In the genomic region with DNA sequence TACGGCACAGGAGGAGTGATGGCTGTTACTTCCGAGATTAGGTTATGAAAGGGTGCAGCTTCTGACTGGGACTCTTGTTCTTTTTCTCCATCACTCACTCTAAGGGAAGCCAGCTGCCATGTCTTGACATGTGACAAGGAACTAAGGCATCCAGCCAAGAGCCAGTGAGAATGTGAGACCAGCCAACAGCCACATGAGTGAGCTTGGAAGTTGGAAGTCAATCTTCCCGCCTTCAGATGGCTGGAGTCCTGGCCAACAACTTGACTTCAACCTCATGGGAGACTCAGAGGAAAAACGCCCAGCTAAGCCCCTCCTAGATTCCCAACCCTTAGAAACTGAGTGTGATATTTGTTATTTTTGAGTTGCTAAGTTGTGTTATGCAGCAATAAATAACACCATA, we compare ENCODE assay signal across 14 cellular contexts.
A peak's percentile ranks its signal among the peaks of the same experiment; 100 is the strongest.
DNase-seq lines count a peak whose midpoint lies in the region; ATAC-seq and TF ChIP-seq lines count a peak whose summit lies in the region.
"Had no signal": no experiment of that assay in that cellular context is flagged by ENCODE, and none has a peak within 500 bp of the region (broad histone marks: within the 10 kb centered on the region; RNA-seq: fewer than 3 reads in every experiment).

No MANE protein-coding gene starts in this region.

- peaks cover 9% of the 10 kb centered on the region for H3K4me1 ChIP-seq in mesendoderm (ENCODE audit: control insufficient read depth, low read depth, low read length)
- H3K4me1 ChIP-seq: HAP-1 had no signal

- no peak overlapping the region for H3K4ac ChIP-seq in mesendoderm (ENCODE audit: low read depth, low read length)

- H3K18ac ChIP-seq in mesendoderm (ENCODE audit: low read length) = no peak overlapping the region

- no CpG with 5 or more reads among the region's 4 CpGs for WGBS in mesendoderm (ENCODE audit: extremely low coverage, insufficient coverage, low lambda C conversion rate)

- H2BK5ac ChIP-seq in mesendoderm (ENCODE audit: low read length) = no peak overlapping the region

- H2AK5ac ChIP-seq in mesendoderm (ENCODE audit: low read length) = no peak overlapping the region

- H2BK15ac ChIP-seq in mesendoderm (replicated peaks; ENCODE audit: low read depth) = no peak overlapping the region

- H3K36me3 ChIP-seq in mesendoderm (ENCODE audit: control insufficient read depth, insufficient read depth, low read length) = no peaks in the 10 kb centered on the region
- H3K36me3 ChIP-seq: HAP-1, vagina had no signal

- H3K4me2 ChIP-seq in mesendoderm (ENCODE audit: low read length) = no peak overlapping the region

- H2BK120ac ChIP-seq in mesendoderm (ENCODE audit: low read depth, low read length) = no peak overlapping the region

- no peaks in the 10 kb centered on the region for H3K79me2 ChIP-seq in mesendoderm (ENCODE audit: control insufficient read depth, insufficient read depth, low read length)

- H3K4me3 ChIP-seq in mesendoderm (ENCODE audit: low read length) = no peak overlapping the region
- H3K4me3 ChIP-seq: HAP-1, vagina had no signal

- H4K5ac ChIP-seq in mesendoderm (ENCODE audit: low read length) = no peak overlapping the region

- no peaks in the 10 kb centered on the region for H3K27me3 ChIP-seq in mesendoderm (ENCODE audit: insufficient read depth, low read length, poor library complexity)
- H3K27me3 ChIP-seq: vagina had no signal

- peak; percentile 45 for ATAC-seq in esophagus mucosa

- H3K27ac ChIP-seq in mesendoderm (ENCODE audit: low read depth, low read length) = no peak overlapping the region
- H3K27ac ChIP-seq: vagina had no signal

- no peaks in the 10 kb centered on the region for H3K79me1 ChIP-seq in mesendoderm (ENCODE audit: low read length)

- H4K8ac ChIP-seq in mesendoderm (ENCODE audit: low read depth, low read length) = no peak overlapping the region

- CTCF ChIA-PET in GM10248 (lab: Yijun Ruan, JAX) = interaction anchor here (0.9 to 2.0 kb wide), 3 partner anchors 10 to 33 kb away, joined by 3 to 4 read pairs (median 4); no protein-coding TSS in a partner anchor

- no peak overlapping the region for H3K23ac ChIP-seq in mesendoderm (ENCODE audit: low read length)

- POLR2A ChIA-PET in GM10248 (lab: Yijun Ruan, JAX) = no interaction called here

- DNase-seq in COLO829 (ENCODE audit: low spot score) = peak; percentile 7
- peak; percentile 48 for DNase-seq in RPMI7951 (ENCODE audit: low read depth)
- peak; percentile 48 for DNase-seq in mesendoderm
- no peak for DNase-seq in dermis blood vessel endothelial cell
- no peak for DNase-seq in NCI-H2196 treated with DMSO at 0.1 percent for 48 hours (lab: John Stamatoyannopoulos, UW; ENCODE audit: unreplicated experiment)
- no peak for DNase-seq in GM10248 (ENCODE audit: extremely low spot score)
- DNase-seq in HuH-7 (ENCODE audit: low spot score) = no peak
- DNase-seq: activated CD4-positive, alpha-beta T cell treated with anti-CD3 and anti-CD28 coated beads for 4 hours; effector CD8-positive, alpha-beta T cell; Karpas-422; NCI-H2227 treated with DMSO at 0.1 percent for 48 hours had no signal

- no peak overlapping the region for H3K9ac ChIP-seq in mesendoderm (ENCODE audit: low read length)

- no peak overlapping the region for H3K56ac ChIP-seq in mesendoderm (ENCODE audit: low read length)

- TF ChIP-seq CTCF in GM10248 (IDR thresholded peaks at IDR 0.05; ENCODE audit: control extremely low read depth, extremely low read depth, low read depth, missing control alignments) = no peak

Comparison
In these comparisons a context has a peak if more than half of its experiments do, and no peak if none do; other contexts are left out.
1. DNase-seq: peak in COLO829 (single experiment), RPMI7951 (single experiment) and mesendoderm (single experiment); none in dermis blood vessel endothelial cell (single experiment), NCI-H2196 treated with DMSO at 0.1 percent for 48 hours (single experiment), GM10248 (single experiment) and HuH-7 (single experiment).